17 cellular contexts compared by ENCODE assay signal in the genomic region with DNA sequence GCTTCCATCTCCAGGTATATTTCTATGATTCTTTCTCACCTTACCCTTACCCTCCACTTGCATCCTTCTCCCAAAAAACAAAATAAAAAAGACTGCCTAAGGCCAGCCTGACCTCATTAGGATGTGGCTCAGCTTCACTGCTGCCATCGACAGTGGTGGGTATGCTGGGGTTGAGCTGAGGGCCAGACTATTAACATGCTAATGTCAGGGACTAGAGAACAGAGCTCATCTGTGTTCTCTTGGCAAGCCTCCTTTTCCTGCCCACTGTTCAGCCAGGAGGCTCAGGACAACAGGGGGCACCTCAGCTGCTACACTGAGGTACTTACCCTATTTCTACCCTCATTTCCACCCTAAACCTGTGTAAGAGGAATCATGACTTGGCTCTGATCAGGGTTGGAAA. TPM values are rescaled to one million over a fixed set of nuclear protein-coding genes. Genes with fewer than 3 reads are reported as not detected.
DNase-seq lines count a peak whose midpoint lies in the region; ATAC-seq and TF ChIP-seq lines count a peak whose summit lies in the region.
"Had no signal": no experiment of that assay in that cellular context is flagged by ENCODE, and none has a peak within 500 bp of the region (broad histone marks: within the 10 kb centered on the region; RNA-seq: fewer than 3 reads in every experiment).

No MANE protein-coding gene starts in this region.

- in situ Hi-C loops in G401 (cut with HindIII; ENCODE audit: low sequenced_read_pairs) = no loop called here

- DNase-seq in CD4-positive, CD25-positive, alpha-beta regulatory T cell = no peak
- DNase-seq in G401 (ENCODE audit: low spot score) (peak; percentile 1), midbrain (lab: John Stamatoyannopoulos, UW) (peak; percentile 15), progenitor cell of endocrine pancreas (ENCODE audit: low spot score, unreplicated experiment) (no peak), NCI-H2029 (lab: John Stamatoyannopoulos, UW) (no peak)
- DNase-seq in activated naive CD8-positive, alpha-beta T cell treated with anti-CD3 and anti-CD28 coated beads for 36 hours = no peak
- DNase-seq: DMS79 treated with DMSO at 0.1 percent for 48 hours; effector CD4-positive, alpha-beta T cell; MG63; NCI-H1694 treated with DMSO at 0.1 percent for 48 hours; NCI-H446 treated with DMSO at 0.1 percent for 48 hours; SJCRH30; testis had no signal

- H3K27ac Mint-ChIP-seq in CD4-positive, CD25-positive, alpha-beta regulatory T cell = peak overlapping the region; percentile 44 to 82 (median 70)
- peak overlapping the region; percentile 56 for H3K27ac Mint-ChIP-seq in activated naive CD8-positive, alpha-beta T cell treated with anti-CD3 and anti-CD28 coated beads for 36 hours
- H3K27ac Mint-ChIP-seq in progenitor cell of endocrine pancreas = no peak overlapping the region

- no peak overlapping the region for H3K27ac ChIP-seq in CD4-positive, CD25-positive, alpha-beta regulatory T cell (ENCODE audit: insufficient read depth, low read length, poor library complexity, severe bottlenecking)
- H3K27ac ChIP-seq: BLaER1, SJCRH30, testis had no signal

- H3K27me3 ChIP-seq in CD4-positive, CD25-positive, alpha-beta regulatory T cell (ENCODE audit: control insufficient read depth, insufficient read depth, low read length) = no peaks in the 10 kb centered on the region
- H3K27me3 ChIP-seq: MG63, SJCRH30, testis had no signal

- H3K9me3 Mint-ChIP-seq in CD4-positive, CD25-positive, alpha-beta regulatory T cell = peaks cover 0 to 3% (median 0%) of the 10 kb centered on the region in 7 donors
- no peaks in the 10 kb centered on the region for H3K9me3 Mint-ChIP-seq in activated naive CD8-positive, alpha-beta T cell treated with anti-CD3 and anti-CD28 coated beads for 36 hours
- peaks cover 24% of the 10 kb centered on the region for H3K9me3 Mint-ChIP-seq in progenitor cell of endocrine pancreas (ENCODE audit: low read depth)

- no peak for TF ChIP-seq CTCF in progenitor cell of endocrine pancreas (IDR thresholded peaks at IDR 0.05; ENCODE audit: unreplicated experiment)

- no peaks in the 10 kb centered on the region for H3K27me3 Mint-ChIP-seq in CD4-positive, CD25-positive, alpha-beta regulatory T cell
- no peaks in the 10 kb centered on the region for H3K27me3 Mint-ChIP-seq in activated naive CD8-positive, alpha-beta T cell treated with anti-CD3 and anti-CD28 coated beads for 36 hours
- H3K27me3 Mint-ChIP-seq in progenitor cell of endocrine pancreas = no peaks in the 10 kb centered on the region

- peaks cover 12 to 77% (median 45%) of the 10 kb centered on the region in 4 donors for H3K4me1 Mint-ChIP-seq in CD4-positive, CD25-positive, alpha-beta regulatory T cell
- peaks cover 64% of the 10 kb centered on the region for H3K4me1 Mint-ChIP-seq in activated naive CD8-positive, alpha-beta T cell treated with anti-CD3 and anti-CD28 coated beads for 36 hours
- H3K4me1 Mint-ChIP-seq in progenitor cell of endocrine pancreas (ENCODE audit: low read depth) = no peaks in the 10 kb centered on the region

- no peaks in the 10 kb centered on the region for H3K9me3 ChIP-seq in CD4-positive, CD25-positive, alpha-beta regulatory T cell (ENCODE audit: control insufficient read depth in 2 of 2, low read length in 2 of 2)
- H3K9me3 ChIP-seq: MG63, SJCRH30, testis had no signal

- peaks cover 43% of the 10 kb centered on the region for H3K4me1 ChIP-seq in CD4-positive, CD25-positive, alpha-beta regulatory T cell (ENCODE audit: control insufficient read depth, insufficient read depth, low read length, poor library complexity, severe bottlenecking)
- H3K4me1 ChIP-seq: SJCRH30, testis had no signal

- peaks cover 46% of the 10 kb centered on the region for H3K36me3 Mint-ChIP-seq in CD4-positive, CD25-positive, alpha-beta regulatory T cell
- peaks cover 68% of the 10 kb centered on the region for H3K36me3 Mint-ChIP-seq in activated naive CD8-positive, alpha-beta T cell treated with anti-CD3 and anti-CD28 coated beads for 36 hours
- H3K36me3 Mint-ChIP-seq in progenitor cell of endocrine pancreas (ENCODE audit: insufficient read depth) = peaks cover 6% of the 10 kb centered on the region

- no peak for ATAC-seq in CD4-positive, CD25-positive, alpha-beta regulatory T cell (ENCODE audit: low read depth in 2 of 2)
- ATAC-seq in GM21367 (IDR thresholded peaks at IDR 0.05; ENCODE audit: unreplicated experiment) (no peak), HG02763 (IDR thresholded peaks at IDR 0.05; ENCODE audit: unreplicated experiment) (no peak)
- ATAC-seq: left lobe of liver had no signal

- H3K4me3 ChIP-seq in CD4-positive, CD25-positive, alpha-beta regulatory T cell (ENCODE audit: low read depth, low read length) = no peak overlapping the region
- H3K4me3 ChIP-seq: BLaER1, MG63, SJCRH30, testis had no signal

- H3K36me3 ChIP-seq in CD4-positive, CD25-positive, alpha-beta regulatory T cell (ENCODE audit: control insufficient read depth, insufficient read depth, low read length) = peaks cover 42% of the 10 kb centered on the region

- peak overlapping the region in 2 of 4 donors; percentile 10 to 71 for H3K4me3 Mint-ChIP-seq in CD4-positive, CD25-positive, alpha-beta regulatory T cell
- no peak overlapping the region for H3K4me3 Mint-ChIP-seq in activated naive CD8-positive, alpha-beta T cell treated with anti-CD3 and anti-CD28 coated beads for 36 hours
- H3K4me3 Mint-ChIP-seq in progenitor cell of endocrine pancreas (ENCODE audit: low read depth) = no peak overlapping the region

RNA-seq across cellular contexts. Expression of a gene that starts 59.3 kb away (rescaled TPM):
- 339 TPM for total RNA-seq in CD4-positive, CD25-positive, alpha-beta regulatory T cell
- 100 to 1,000 TPM; 382 to 527 (median 469) TPM for polyA plus RNA-seq in CD4-positive, CD25-positive, alpha-beta regulatory T cell
- 87.3 and 122 TPM in 2 replicates for total RNA-seq in G401 (2014; rRNA removed; shearing (Covaris generic))
- total RNA-seq in activated naive CD8-positive, alpha-beta T cell treated with anti-CD3 and anti-CD28 coated beads for 36 hours = 100 to 1,000 TPM; 433 to 443 TPM
- total RNA-seq in progenitor cell of endocrine pancreas = 28.8 and 34.0 TPM in 2 replicates

Comparison
In these comparisons a context has a peak if more than half of its experiments do, and no peak if none do; other contexts are left out.
1. DNase-seq: peak in G401 (single experiment) and midbrain (single experiment); none in CD4-positive, CD25-positive, alpha-beta regulatory T cell (0 of 3), activated naive CD8-positive, alpha-beta T cell treated with anti-CD3 and anti-CD28 coated beads for 36 hours (single experiment), progenitor cell of endocrine pancreas (single experiment) and NCI-H2029 (single experiment).